ENCODE assay signal across 9 cellular contexts in genomic region chr2:176852667-176853066, GRCh38.
DNase-seq lines count a peak whose midpoint lies in the region; ATAC-seq lines count a peak whose summit lies in the region.
"Had no signal": no experiment of that assay in that cellular context is flagged by ENCODE, and none has a peak within 500 bp of the region (broad histone marks: within the 10 kb centered on the region; RNA-seq: fewer than 3 reads in every experiment).

No MANE protein-coding gene starts in this region.

- DNase-seq in CD1c-positive myeloid dendritic cell (ENCODE audit: extremely low spot score) (peak; percentile 8), NCI-H2107 treated with DMSO at 0.1 percent for 48 hours (lab: John Stamatoyannopoulos, UW; ENCODE audit: unreplicated experiment) (peak; percentile 86), GM19240 (ENCODE audit: insufficient read length, low spot score) (no peak), COLO829 (ENCODE audit: low spot score) (no peak), nucleus accumbens (lab: John Stamatoyannopoulos, UW) (no peak)
- DNase-seq in effector memory CD4-positive, alpha-beta T cell, result peak; percentile 0 to 9 (median 4)
- DNase-seq: foreskin melanocyte had no signal

- peaks cover 3% of the 10 kb centered on the region for H3K4me1 ChIP-seq in effector memory CD4-positive, alpha-beta T cell (ENCODE audit: control insufficient read depth, insufficient read depth, low read length, poor library complexity, severe bottlenecking)

- no peaks in the 10 kb centered on the region for H3K27me3 ChIP-seq in effector memory CD4-positive, alpha-beta T cell (replicated peaks; ENCODE audit: control insufficient read depth, insufficient read depth, low read length, poor library complexity, severe bottlenecking)

- H3K27ac ChIP-seq in effector memory CD4-positive, alpha-beta T cell (ENCODE audit: insufficient read depth, low read length, poor library complexity, severe bottlenecking), result no peak overlapping the region

- ATAC-seq in GM18858 (IDR thresholded peaks at IDR 0.05; ENCODE audit: unreplicated experiment), result peak; percentile 47
- no peak for ATAC-seq in HG02852 (IDR thresholded peaks at IDR 0.05; ENCODE audit: unreplicated experiment)

- no peaks in the 10 kb centered on the region for H3K9me3 ChIP-seq in effector memory CD4-positive, alpha-beta T cell (ENCODE audit: control insufficient read depth, low read length)

- no peak overlapping the region for H3K4me3 ChIP-seq in effector memory CD4-positive, alpha-beta T cell (ENCODE audit: insufficient read depth, low read depth, low read length, poor library complexity, severe bottlenecking)

- no peaks in the 10 kb centered on the region for H3K36me3 ChIP-seq in effector memory CD4-positive, alpha-beta T cell (ENCODE audit: control insufficient read depth, insufficient read depth, low read length)

Comparison
In these comparisons a context has a peak if more than half of its experiments do, and no peak if none do; other contexts are left out.
1. DNase-seq: peak in CD1c-positive myeloid dendritic cell (single experiment), NCI-H2107 treated with DMSO at 0.1 percent for 48 hours (single experiment) and effector memory CD4-positive, alpha-beta T cell (3 of 3); none in GM19240 (single experiment), COLO829 (single experiment) and nucleus accumbens (0 of 56).